8 cellular contexts compared by ENCODE assay signal in genomic region chr15:40857601-40858351, GRCh38. TPM values are rescaled to one million over a fixed set of nuclear protein-coding genes. Genes with fewer than 3 reads are reported as not detected.
A peak's percentile ranks its signal among the peaks of the same experiment; 100 is the strongest.
DNase-seq lines count a peak whose midpoint lies in the region; ATAC-seq, FAIRE-seq and TF ChIP-seq lines count a peak whose summit lies in the region.

No MANE protein-coding gene starts in this region.

- in situ Hi-C loops in transverse colon (cut with MboI; ENCODE audit: low pct_ligation_motif_present in 1 of 4, low pct_unique_long_range_greater_than_20kb in 1 of 4, low sequenced_read_pairs in 3 of 4), result loop anchor here in 1 of 4 donors (5.0 kb wide), 1 partner anchor 35 kb away; the partner anchor contains the start of gene VPS18

- H3K36me3 ChIP-seq in pancreas, result peaks cover 0 to 42% (median 19%) of the 10 kb centered on the region in 3 donors
- H3K36me3 ChIP-seq in transverse colon, result peaks cover 0 to 7% (median 0%) of the 10 kb centered on the region in 4 donors

- peak; percentile 81 for ATAC-seq in GM19035 (IDR thresholded peaks at IDR 0.05; ENCODE audit: unreplicated experiment)
- peak; percentile 83 to 91 (median 89) for ATAC-seq in pancreas

- TF ChIP-seq CTCF in pancreas (IDR thresholded peaks at IDR 0.05), result peak; percentile 93 to 98 (median 94)
- peak; percentile 95 to 99 (median 98) for TF ChIP-seq CTCF in transverse colon (IDR thresholded peaks at IDR 0.05)

- H3K4me1 ChIP-seq in pancreas, result peaks cover 6 to 28% (median 8%) of the 10 kb centered on the region in 3 donors
- H3K4me1 ChIP-seq in transverse colon, result peaks cover 3 to 46% (median 37%) of the 10 kb centered on the region in 4 donors

- TF ChIP-seq EP300 in transverse colon (IDR thresholded peaks at IDR 0.05; ENCODE audit: low read depth), result no peak

- WGBS in pancreas, 2 donors, result 16 to 19% methylated on average over 15 of the region's 15 CpGs
- WGBS in transverse colon (ENCODE audit: low coverage in 1 of 2), 2 donors, result 28 to 51% methylated on average over 3 to 15 of the region's 15 CpGs

- DNase-seq in AG08396 (ENCODE audit: low spot score), result peak; percentile 91
- peak; percentile 27 to 32 for DNase-seq in Kasumi-1 (lab: John Stamatoyannopoulos, UW)
- DNase-seq in SHP77 treated with DMSO at 0.1 percent for 48 hours (lab: John Stamatoyannopoulos, UW), result peak; percentile 10
- peak; percentile 73 for DNase-seq in activated gamma-delta T cell treated with anti-CD3 and anti-CD28 coated beads, Interleukin-2, amount 50 U/mL, for 16 hours (ENCODE audit: low read depth)
- peak; percentile 58 to 83 for DNase-seq in frontal cortex (ENCODE audit: low spot score in 2 of 2)
- peak; percentile 77 to 94 (median 90) for DNase-seq in pancreas
- DNase-seq in transverse colon, result peak; percentile 91

- no peak for TF ChIP-seq POLR2A in transverse colon (IDR thresholded peaks at IDR 0.05)

- H3K27me3 ChIP-seq in pancreas (no peaks in the 10 kb centered on the region), transverse colon (no peaks in the 10 kb centered on the region)

- intact Hi-C loops in pancreas (cut with DNase I), result loop anchor here in 1 of 3 donors (5.0 kb wide), 1 partner anchor 35 kb away; the partner anchor contains the start of gene VPS18
- intact Hi-C loops in transverse colon (cut with DNase I; ENCODE audit: low total_unique reads), result loop anchor here (2.0 kb wide), 1 partner anchor 35 kb away; no protein-coding TSS in a partner anchor

- H3K9me3 ChIP-seq in pancreas, result no peaks in the 10 kb centered on the region
- no peaks in the 10 kb centered on the region for H3K9me3 ChIP-seq in transverse colon

- peak overlapping the region in 3 of 4 donors; percentile 18 to 62 (median 55) for H3K27ac ChIP-seq in pancreas
- peak overlapping the region; percentile 73 to 83 (median 76) for H3K27ac ChIP-seq in transverse colon

- FAIRE-seq in frontal cortex (lab: Jason Lieb, UNC) (no peak), pancreas (lab: Jason Lieb, UNC) (no peak)

- H3K4me3 ChIP-seq in pancreas (no peak overlapping the region), transverse colon (no peak overlapping the region)

RNA-seq across cellular contexts. Expression of gene SPINT1, which starts 13.9 kb away (rescaled TPM):
- total RNA-seq in frontal cortex, result 1.6 TPM
- total RNA-seq in pancreas, result 100 to 1,000 TPM in 1 of 6 donors, 10 to 100 TPM in 5; 39.6 to 123 (median 51.1) TPM
- 10 to 100 TPM; 39.3 to 67.1 TPM for polyA plus RNA-seq in pancreas
- total RNA-seq in transverse colon, result 100 to 1,000 TPM; 285 to 729 (median 580) TPM

RNA-seq across cellular contexts. Expression of gene RHOV, which starts 16.3 kb away (rescaled TPM):
- 9.4 TPM for total RNA-seq in frontal cortex
- 10 to 100 TPM in 4 of 6 donors, 1 to 10 TPM in 2; 3.5 to 19.8 (median 10.9) TPM for total RNA-seq in pancreas
- polyA plus RNA-seq in pancreas, result 10 to 100 TPM in 1 of 2 donors, 1 to 10 TPM in 1; 8.1 to 11.9 TPM
- total RNA-seq in transverse colon, result 1 to 10 TPM; 2.7 to 6.7 (median 4.0) TPM

RNA-seq across cellular contexts. Expression of gene PPP1R14D, which starts 29.3 kb away (rescaled TPM):
- total RNA-seq in frontal cortex (not detected), pancreas (under 1 TPM in 2 of 6 donors, not detected in 4; 0.23 to 0.37 TPM), transverse colon (100 to 1,000 TPM in 3 of 4 donors, 10 to 100 TPM in 1; 19.5 to 256 (median 144) TPM)
- polyA plus RNA-seq in pancreas, result 1 to 10 TPM in 1 of 2 donors, under 1 TPM in 1; 0.72 to 2.6 TPM

RNA-seq across cellular contexts. Expression of gene VPS18, which starts 36.5 kb away (rescaled TPM):
- total RNA-seq in frontal cortex, result 29.8 TPM
- total RNA-seq in pancreas, result 10 to 100 TPM in 1 of 6 donors, 1 to 10 TPM in 5; 4.4 to 12.5 (median 6.5) TPM
- polyA plus RNA-seq in pancreas, result 1 to 10 TPM; 6.8 to 9.4 TPM
- 10 to 100 TPM; 18.3 to 58.7 (median 21.0) TPM for total RNA-seq in transverse colon

RNA-seq across cellular contexts. Expression of gene DNAJC17, which starts 50.5 kb away (rescaled TPM):
- total RNA-seq in frontal cortex (15.5 TPM), pancreas (10 to 100 TPM; 12.2 to 23.1 (median 14.8) TPM), transverse colon (10 to 100 TPM in 3 of 4 donors, 1 to 10 TPM in 1; 6.0 to 56.9 (median 22.3) TPM)
- 10 to 100 TPM; 54.9 to 57.6 TPM for polyA plus RNA-seq in pancreas

Comparison
In these comparisons a context has a peak if more than half of its experiments do, and no peak if none do; other contexts are left out.
1. DNase-seq: peak in every context shown above with its lines; median percentile 91 in AG08396; 91 in transverse colon; 90 in pancreas; 73 in activated gamma-delta T cell treated with anti-CD3 and anti-CD28 coated beads, Interleukin-2, amount 50 U/mL, for 16 hours; 70 in frontal cortex; 30 in Kasumi-1; 10 in SHP77 treated with DMSO at 0.1 percent for 48 hours.
2. RNA of gene SPINT1, which starts 13.9 kb away (total RNA-seq): 285 to 729 TPM in transverse colon and 39.6 to 123 TPM in pancreas; 1.6 TPM in frontal cortex (single experiment); every median in the first group is over 10 times any median in the second.
3. RNA of gene PPP1R14D, which starts 29.3 kb away (total RNA-seq): 19.5 to 256 TPM in transverse colon; 0.23 to 0.37 TPM in pancreas and not detected in frontal cortex (single experiment); every median in the first group is over 10 times any median in the second.